1 cellular context compared by ENCODE assay signal in genomic region chr4:169484485-169484884, GRCh38.
TF ChIP-seq lines count a peak whose summit lies in the region.

No MANE protein-coding gene starts in this region.

TF ChIP-seq in HCT116, 20 proteins besides CTCF, POLR2A, EP300 and RAD21 (continued from another document):
- TF ChIP-seq MAX (IDR thresholded peaks at IDR 0.05) = no peak
- TF ChIP-seq REST (IDR thresholded peaks at IDR 0.05; ENCODE audit: low read depth) = no peak
- TF ChIP-seq SP1 (IDR thresholded peaks at IDR 0.05; ENCODE audit: low read depth) = no peak
- no peak for TF ChIP-seq EGR1 (IDR thresholded peaks at IDR 0.05; ENCODE audit: low read depth)
- TF ChIP-seq ZFX (IDR thresholded peaks at IDR 0.05) = no peak
- no peak for TF ChIP-seq SRF (IDR thresholded peaks at IDR 0.05; ENCODE audit: low read depth)
- TF ChIP-seq JUND (IDR thresholded peaks at IDR 0.05) = no peak
- no peak for TF ChIP-seq TCF7L2 (IDR thresholded peaks at IDR 0.05; ENCODE audit: borderline replicate concordance, extremely low read depth, insufficient read depth, insufficient read length)
- TF ChIP-seq CBX3 (IDR thresholded peaks at IDR 0.05; ENCODE audit: low read depth) = no peak
